Comparison of ENCODE assay signal across 14 cellular contexts in the genomic region with DNA sequence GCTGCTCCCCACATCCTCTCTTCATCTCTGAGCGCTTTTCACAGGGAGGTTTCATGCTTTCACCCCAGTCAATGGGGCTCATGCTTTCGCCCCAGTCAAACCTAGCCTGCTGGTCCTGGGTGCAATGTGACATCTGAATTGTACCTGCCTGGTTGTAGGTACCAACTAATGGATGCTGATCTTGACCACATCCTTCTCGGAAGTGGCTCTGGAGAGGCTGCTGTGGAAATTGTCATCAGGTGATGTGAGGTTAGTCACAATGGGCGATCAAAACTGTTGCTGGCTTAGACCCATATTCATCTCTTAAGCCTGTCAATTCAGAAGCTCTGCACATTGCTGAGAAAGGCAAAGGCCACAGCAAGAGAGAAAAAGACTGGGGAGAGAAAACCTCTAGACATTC. TPM values are rescaled to one million over a fixed set of nuclear protein-coding genes. Genes with fewer than 3 reads are reported as not detected.
DNase-seq lines count a peak whose midpoint lies in the region; ATAC-seq and TF ChIP-seq lines count a peak whose summit lies in the region.
"Had no signal": no experiment of that assay in that cellular context is flagged by ENCODE, and none has a peak within 500 bp of the region (broad histone marks: within the 10 kb centered on the region; RNA-seq: fewer than 3 reads in every experiment).

No MANE protein-coding gene starts in this region.

- H3K4me3 Mint-ChIP-seq in natural killer cell (peak overlapping the region; percentile 28), endothelial cell (ENCODE audit: unreplicated experiment) (no peak overlapping the region)
- H3K4me3 Mint-ChIP-seq in natural killer cell treated with Interleukin-12 subunit alpha and Interleukin-12 subunit beta and Interleukin-15 and Interleukin-18, amount 100 ng/mL, for 72 hours: no peak overlapping the region
- peak overlapping the region; percentile 28 for H3K4me3 Mint-ChIP-seq in central memory CD8-positive, alpha-beta T cell
- no peak overlapping the region for H3K4me3 Mint-ChIP-seq in stimulated activated effector memory CD8-positive, alpha-beta T cell treated with anti-CD3 and anti-CD28 coated beads, Interleukin-12 subunit alpha, Interleukin-12 subunit beta, amount 100 ng/mL, for 72 hours
- H3K4me3 Mint-ChIP-seq: B cell; CD8-positive, alpha-beta T cell; H9 had no signal

- TF ChIP-seq CTCF in natural killer cell (IDR thresholded peaks at IDR 0.05) (no peak), endothelial cell (IDR thresholded peaks at IDR 0.05; ENCODE audit: unreplicated experiment) (no peak)

- H3K36me3 Mint-ChIP-seq in natural killer cell: no peaks in the 10 kb centered on the region
- no peaks in the 10 kb centered on the region for H3K36me3 Mint-ChIP-seq in natural killer cell treated with Interleukin-12 subunit alpha and Interleukin-12 subunit beta and Interleukin-15 and Interleukin-18, amount 100 ng/mL, for 72 hours
- H3K36me3 Mint-ChIP-seq in central memory CD8-positive, alpha-beta T cell (ENCODE audit: insufficient read depth): peaks cover 3% of the 10 kb centered on the region
- peaks cover 28% of the 10 kb centered on the region for H3K36me3 Mint-ChIP-seq in stimulated activated effector memory CD8-positive, alpha-beta T cell treated with anti-CD3 and anti-CD28 coated beads, Interleukin-12 subunit alpha, Interleukin-12 subunit beta, amount 100 ng/mL, for 72 hours
- H3K36me3 Mint-ChIP-seq in endothelial cell (ENCODE audit: low read depth, unreplicated experiment): peaks cover 5% of the 10 kb centered on the region
- H3K36me3 Mint-ChIP-seq: CD8-positive, alpha-beta T cell had no signal

- H3K9me3 Mint-ChIP-seq in natural killer cell: no peaks in the 10 kb centered on the region
- H3K9me3 Mint-ChIP-seq in natural killer cell treated with Interleukin-12 subunit alpha and Interleukin-12 subunit beta and Interleukin-15 and Interleukin-18, amount 100 ng/mL, for 72 hours: peaks cover 7% of the 10 kb centered on the region
- H3K9me3 Mint-ChIP-seq in central memory CD8-positive, alpha-beta T cell: no peaks in the 10 kb centered on the region
- no peaks in the 10 kb centered on the region for H3K9me3 Mint-ChIP-seq in stimulated activated effector memory CD8-positive, alpha-beta T cell treated with anti-CD3 and anti-CD28 coated beads, Interleukin-12 subunit alpha, Interleukin-12 subunit beta, amount 100 ng/mL, for 72 hours
- H3K9me3 Mint-ChIP-seq in endothelial cell (ENCODE audit: unreplicated experiment): peaks cover 6% of the 10 kb centered on the region
- H3K9me3 Mint-ChIP-seq: CD8-positive, alpha-beta T cell had no signal

- intact Hi-C loops in natural killer cell (cut with micrococcal nuclease) (no loop called here), cardiac septum (cut with DNase I) (no loop called here)

- peaks cover 11 to 31% of the 10 kb centered on the region in 2 donors for H3K27me3 Mint-ChIP-seq in natural killer cell (ENCODE audit: low read depth in 2 of 2)
- H3K27me3 Mint-ChIP-seq in natural killer cell treated with Interleukin-12 subunit alpha and Interleukin-12 subunit beta and Interleukin-15 and Interleukin-18, amount 100 ng/mL, for 72 hours: peaks cover 21 to 36% of the 10 kb centered on the region in 2 donors
- peaks cover 17% of the 10 kb centered on the region for H3K27me3 Mint-ChIP-seq in central memory CD8-positive, alpha-beta T cell
- H3K27me3 Mint-ChIP-seq in endothelial cell (ENCODE audit: unreplicated experiment): peaks cover 4% of the 10 kb centered on the region

- peaks cover 23% of the 10 kb centered on the region in 2 donors for H3K4me1 Mint-ChIP-seq in natural killer cell
- H3K4me1 Mint-ChIP-seq in natural killer cell treated with Interleukin-12 subunit alpha and Interleukin-12 subunit beta and Interleukin-15 and Interleukin-18, amount 100 ng/mL, for 72 hours (ENCODE audit: low read depth in 2 of 2): peaks cover 19 to 33% of the 10 kb centered on the region in 2 donors
- peaks cover 32% of the 10 kb centered on the region for H3K4me1 Mint-ChIP-seq in central memory CD8-positive, alpha-beta T cell
- H3K4me1 Mint-ChIP-seq in stimulated activated effector memory CD8-positive, alpha-beta T cell treated with anti-CD3 and anti-CD28 coated beads, Interleukin-12 subunit alpha, Interleukin-12 subunit beta, amount 100 ng/mL, for 72 hours: peaks cover 30% of the 10 kb centered on the region
- H3K4me1 Mint-ChIP-seq in endothelial cell (ENCODE audit: unreplicated experiment): peaks cover 7% of the 10 kb centered on the region
- H3K4me1 Mint-ChIP-seq: B cell had no signal

- no peak overlapping the region for H3K27ac Mint-ChIP-seq in natural killer cell
- peak overlapping the region in 1 of 2 donors; percentile 16 for H3K27ac Mint-ChIP-seq in natural killer cell treated with Interleukin-12 subunit alpha and Interleukin-12 subunit beta and Interleukin-15 and Interleukin-18, amount 100 ng/mL, for 72 hours
- H3K27ac Mint-ChIP-seq in central memory CD8-positive, alpha-beta T cell (ENCODE audit: low read depth): no peak overlapping the region
- peak overlapping the region; percentile 67 for H3K27ac Mint-ChIP-seq in stimulated activated effector memory CD8-positive, alpha-beta T cell treated with anti-CD3 and anti-CD28 coated beads, Interleukin-12 subunit alpha, Interleukin-12 subunit beta, amount 100 ng/mL, for 72 hours
- H3K27ac Mint-ChIP-seq in endothelial cell (ENCODE audit: unreplicated experiment): no peak overlapping the region
- H3K27ac Mint-ChIP-seq: B cell; CD8-positive, alpha-beta T cell; H9 had no signal

- no peak for ATAC-seq in natural killer cell
- no peak for ATAC-seq in natural killer cell treated with Interleukin-12 subunit alpha and Interleukin-12 subunit beta and Interleukin-15 and Interleukin-18, amount 100 ng/mL, for 72 hours
- no peak for ATAC-seq in central memory CD8-positive, alpha-beta T cell (replicated peaks; ENCODE audit: extremely low read depth, poor library complexity, severe bottlenecking)
- no peak for ATAC-seq in stimulated activated effector memory CD8-positive, alpha-beta T cell treated with anti-CD3 and anti-CD28 coated beads, Interleukin-12 subunit alpha, Interleukin-12 subunit beta, amount 100 ng/mL, for 72 hours
- ATAC-seq: CD8-positive, alpha-beta T cell; HepG2 had no signal

- DNase-seq in natural killer cell (no peak), cardiac septum (ENCODE audit: low spot score) (no peak), endothelial cell (ENCODE audit: low spot score) (no peak)
- DNase-seq in natural killer cell treated with Interleukin-12 subunit alpha and Interleukin-12 subunit beta and Interleukin-15 and Interleukin-18, amount 100 ng/mL, for 72 hours (ENCODE audit: low spot score): no peak
- no peak for DNase-seq in central memory CD8-positive, alpha-beta T cell (ENCODE audit: low spot score in 2 of 2)
- no peak for DNase-seq in stimulated activated effector memory CD8-positive, alpha-beta T cell treated with anti-CD3 and anti-CD28 coated beads, Interleukin-12 subunit alpha, Interleukin-12 subunit beta, amount 100 ng/mL, for 72 hours (ENCODE audit: low spot score in 2 of 2)
- DNase-seq: Calu3; CD8-positive, alpha-beta T cell; DMS79 treated with DMSO at 0.1 percent for 48 hours; GF-D8; H9 had no signal

RNA-seq across cellular contexts. Expression of a gene that starts 32.7 kb away (rescaled TPM):
- total RNA-seq in natural killer cell (1 to 10 TPM; 1.1 to 2.0 (median 1.7) TPM), cardiac septum (2.7 TPM), endothelial cell (ENCODE audit: unreplicated experiment) (3.2 TPM)
- 1 to 10 TPM; 1.1 to 1.4 TPM for total RNA-seq in natural killer cell treated with Interleukin-12 subunit alpha and Interleukin-12 subunit beta and Interleukin-15 and Interleukin-18, amount 100 ng/mL, for 72 hours
- total RNA-seq: A172, Calu3 had no signal

RNA-seq across cellular contexts. Expression of a gene that starts 55.8 kb away (rescaled TPM):
- total RNA-seq in natural killer cell: 100 to 1,000 TPM in 2 of 3 donors, 10 to 100 TPM in 1; 87.2 to 104 (median 102) TPM
- total RNA-seq in natural killer cell treated with Interleukin-12 subunit alpha and Interleukin-12 subunit beta and Interleukin-15 and Interleukin-18, amount 100 ng/mL, for 72 hours: 10 to 100 TPM; 94.2 to 96.1 TPM
- total RNA-seq in cardiac septum: 64.6 TPM
- total RNA-seq in endothelial cell (ENCODE audit: unreplicated experiment): 104 TPM

RNA-seq across cellular contexts. Expression of a gene that starts 56.7 kb away (rescaled TPM):
- total RNA-seq in natural killer cell (10 to 100 TPM; 28.3 to 42.2 (median 32.3) TPM), cardiac septum (12.9 TPM), endothelial cell (ENCODE audit: unreplicated experiment) (35.8 TPM)
- 10 to 100 TPM; 15.4 to 17.5 TPM for total RNA-seq in natural killer cell treated with Interleukin-12 subunit alpha and Interleukin-12 subunit beta and Interleukin-15 and Interleukin-18, amount 100 ng/mL, for 72 hours

Comparison
In these comparisons a context has a peak if more than half of its experiments do, and no peak if none do; other contexts are left out.
1. H3K4me3 Mint-ChIP-seq: peak in natural killer cell (single experiment) and central memory CD8-positive, alpha-beta T cell (single experiment); none in natural killer cell treated with Interleukin-12 subunit alpha and Interleukin-12 subunit beta and Interleukin-15 and Interleukin-18, amount 100 ng/mL, for 72 hours (single experiment), stimulated activated effector memory CD8-positive, alpha-beta T cell treated with anti-CD3 and anti-CD28 coated beads, Interleukin-12 subunit alpha, Interleukin-12 subunit beta, amount 100 ng/mL, for 72 hours (single experiment) and endothelial cell (single experiment).